Comparison of ENCODE assay signal across 22 cellular contexts in the genomic region with DNA sequence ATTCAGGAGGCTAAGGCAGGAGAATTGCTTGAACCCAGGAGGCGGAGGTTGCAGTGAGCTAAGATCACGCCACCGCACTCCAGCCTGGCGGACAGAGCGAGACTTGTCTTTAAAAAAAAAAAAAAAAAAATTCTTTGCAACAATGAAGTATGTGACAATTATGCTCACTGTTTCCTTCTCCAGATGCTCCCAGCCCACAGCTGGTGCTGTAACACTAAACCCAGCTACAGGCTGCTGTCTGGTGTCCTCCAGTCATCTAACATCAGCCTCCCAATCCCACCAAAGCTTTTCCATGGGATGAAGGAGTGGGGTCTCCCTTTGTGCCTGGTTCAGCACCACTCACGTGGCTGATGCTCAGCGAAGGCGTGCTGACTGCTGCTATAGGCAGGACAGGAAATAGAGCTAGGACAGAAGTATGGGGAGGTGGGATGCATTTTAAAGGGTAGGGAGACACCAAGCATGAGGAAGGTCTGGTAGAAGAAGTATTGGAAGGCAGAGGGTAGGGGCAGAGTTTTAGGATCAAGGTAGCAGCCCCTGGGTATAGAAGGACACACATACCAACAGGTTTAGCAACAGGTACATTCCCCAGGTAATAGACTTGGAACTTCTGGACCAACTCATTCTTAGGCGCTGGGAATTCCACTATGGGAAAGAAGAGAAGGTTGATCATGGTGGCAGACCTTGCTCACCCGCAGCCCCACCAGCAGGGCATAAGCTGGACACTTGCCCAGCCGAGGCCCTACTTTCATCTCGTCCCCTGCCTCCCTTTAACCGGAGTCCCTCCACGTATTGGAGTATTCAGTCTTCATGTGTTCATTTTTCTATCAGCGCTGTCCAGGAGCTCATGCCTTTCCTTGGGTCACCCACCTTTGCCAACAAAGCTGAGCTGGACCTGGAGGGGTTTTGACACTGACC. TPM values are rescaled to one million over a fixed set of nuclear protein-coding genes. Genes with fewer than 3 reads are reported as not detected.
DNase-seq lines count a peak whose midpoint lies in the region; ATAC-seq and TF ChIP-seq lines count a peak whose summit lies in the region.
"Had no signal": no experiment of that assay in that cellular context is flagged by ENCODE, and none has a peak within 500 bp of the region (broad histone marks: within the 10 kb centered on the region; RNA-seq: fewer than 3 reads in every experiment).

No MANE protein-coding gene starts in this region.

- H3K36me3 Mint-ChIP-seq in T-helper 2 cell treated with Interferon-gamma antibody and Interleukin-4, amounts not matched to agents 5 μg/mL and 100 μg/mL, for 36 hours (ENCODE audit: low read depth) = peaks cover 52% of the 10 kb centered on the region
- H3K36me3 Mint-ChIP-seq in CD8-positive, alpha-beta memory T cell = peaks cover 11 to 57% (median 18%) of the 10 kb centered on the region in 3 donors
- peaks cover 12% of the 10 kb centered on the region for H3K36me3 Mint-ChIP-seq in central memory CD8-positive, alpha-beta T cell (ENCODE audit: insufficient read depth)
- no peaks in the 10 kb centered on the region for H3K36me3 Mint-ChIP-seq in natural killer cell

- H3K9me3 Mint-ChIP-seq in T-helper 2 cell treated with Interferon-gamma antibody and Interleukin-4, amounts not matched to agents 5 μg/mL and 100 μg/mL, for 36 hours = no peaks in the 10 kb centered on the region
- H3K9me3 Mint-ChIP-seq in CD8-positive, alpha-beta memory T cell = peaks cover 0 to 3% (median 0%) of the 10 kb centered on the region in 5 donors
- H3K9me3 Mint-ChIP-seq in central memory CD8-positive, alpha-beta T cell = no peaks in the 10 kb centered on the region
- H3K9me3 Mint-ChIP-seq in natural killer cell = no peaks in the 10 kb centered on the region
- H3K9me3 Mint-ChIP-seq: activated T-cell treated with anti-CD3 and anti-CD28 coated beads, Interleukin-2, amount 50 U/mL, for 4 hours had no signal

- H3K27ac Mint-ChIP-seq in T-helper 2 cell treated with Interferon-gamma antibody and Interleukin-4, amounts not matched to agents 5 μg/mL and 100 μg/mL, for 36 hours = peak overlapping the region; percentile 47
- H3K27ac Mint-ChIP-seq in CD8-positive, alpha-beta memory T cell = peak overlapping the region in 6 of 8 donors; percentile 48 to 88 (median 62)
- H3K27ac Mint-ChIP-seq in central memory CD8-positive, alpha-beta T cell (ENCODE audit: low read depth) = no peak overlapping the region
- peak overlapping the region; percentile 50 to 99 for H3K27ac Mint-ChIP-seq in natural killer cell

- H3K9me3 ChIP-seq in CD8-positive, alpha-beta memory T cell (ENCODE audit: low read length) = no peaks in the 10 kb centered on the region
- no peaks in the 10 kb centered on the region for H3K9me3 ChIP-seq in colonic mucosa
- H3K9me3 ChIP-seq: tibial artery had no signal

- intact Hi-C loops in natural killer cell (cut with micrococcal nuclease) = no loop called here
- intact Hi-C loops in colonic mucosa (cut with DNase I) = no loop called here

- ATAC-seq in central memory CD8-positive, alpha-beta T cell (replicated peaks; ENCODE audit: extremely low read depth, poor library complexity, severe bottlenecking) = no peak
- ATAC-seq in natural killer cell (no peak), GM18858 (IDR thresholded peaks at IDR 0.05; ENCODE audit: unreplicated experiment) (no peak)
- ATAC-seq: activated CD4-positive, CD25-positive, alpha-beta regulatory T cell treated with anti-CD3 and anti-CD28 coated beads, Interleukin-2, amount 50 U/mL, for 24 hours; activated T-cell treated with anti-CD3 and anti-CD28 coated beads, Interleukin-2, amount 50 U/mL, for 4 hours; stimulated activated naive CD8-positive, alpha-beta T cell treated with anti-CD3 and anti-CD28 coated beads, Interleukin-15, Interleukin-2, amounts not matched to agents 100 U/mL and 50 U/mL, for 24 hours had no signal

- POLR2A ChIA-PET in CD8-positive, alpha-beta memory T cell (lab: Charles Lee) = interaction anchor here (3.8 to 5.5 kb wide), 2 partner anchors 10 to 17 kb away, joined by 56 read pairs; a partner anchor contains a TSS

- no peak overlapping the region for H3K4me3 ChIP-seq in CD8-positive, alpha-beta memory T cell (ENCODE audit: low read length)
- no peak overlapping the region for H3K4me3 ChIP-seq in colonic mucosa
- H3K4me3 ChIP-seq: tibial artery had no signal

- peaks cover 48% of the 10 kb centered on the region for H3K4me1 Mint-ChIP-seq in T-helper 2 cell treated with Interferon-gamma antibody and Interleukin-4, amounts not matched to agents 5 μg/mL and 100 μg/mL, for 36 hours (ENCODE audit: low read depth)
- H3K4me1 Mint-ChIP-seq in CD8-positive, alpha-beta memory T cell = peaks cover 60 to 93% (median 87%) of the 10 kb centered on the region in 3 donors
- H3K4me1 Mint-ChIP-seq in central memory CD8-positive, alpha-beta T cell = peaks cover 72% of the 10 kb centered on the region
- peaks cover 29 to 48% of the 10 kb centered on the region in 2 donors for H3K4me1 Mint-ChIP-seq in natural killer cell

- no peak for DNase-seq in T-helper 2 cell treated with Interferon-gamma antibody and Interleukin-4, amounts not matched to agents 5 μg/mL and 100 μg/mL, for 36 hours (ENCODE audit: low spot score)
- no peak for DNase-seq in T-helper 2 cell
- DNase-seq in CD8-positive, alpha-beta memory T cell = no peak
- no peak for DNase-seq in central memory CD8-positive, alpha-beta T cell (ENCODE audit: low spot score in 2 of 2)
- no peak for DNase-seq in natural killer cell
- DNase-seq in colonic mucosa = no peak
- DNase-seq in dermis blood vessel endothelial cell = no peak
- DNase-seq: activated naive CD4-positive, alpha-beta T cell treated with anti-CD3 and anti-CD28 coated beads, Interleukin-2, amount 50 U/mL, for 16 hours; activated T-cell treated with anti-CD3 and anti-CD28 coated beads, Interleukin-2, amount 50 U/mL, for 4 hours; COR-L47; GDM1; H7; left ventricle myocardium superior; NCI-H1092; NCI-H1930; NCI-H526 treated with DMSO at 0.1 percent for 48 hours; stimulated activated naive CD8-positive, alpha-beta T cell treated with anti-CD3 and anti-CD28 coated beads, Interleukin-15, Interleukin-2, amounts not matched to agents 100 U/mL and 50 U/mL, for 24 hours; SW 1271; tibial artery had no signal

- no peaks in the 10 kb centered on the region for H3K27me3 Mint-ChIP-seq in T-helper 2 cell treated with Interferon-gamma antibody and Interleukin-4, amounts not matched to agents 5 μg/mL and 100 μg/mL, for 36 hours (ENCODE audit: low read depth)
- peaks cover 0 to 5% of the 10 kb centered on the region in 2 donors for H3K27me3 Mint-ChIP-seq in CD8-positive, alpha-beta memory T cell
- no peaks in the 10 kb centered on the region for H3K27me3 Mint-ChIP-seq in central memory CD8-positive, alpha-beta T cell
- no peaks in the 10 kb centered on the region for H3K27me3 Mint-ChIP-seq in natural killer cell (ENCODE audit: low read depth in 2 of 2)

- TF ChIP-seq CTCF in natural killer cell (IDR thresholded peaks at IDR 0.05) = no peak
- TF ChIP-seq CTCF in colonic mucosa (IDR thresholded peaks at IDR 0.05) = no peak

- H3K9ac ChIP-seq in colonic mucosa (ENCODE audit: low read depth in 2 of 2, low read length in 2 of 2) = no peak overlapping the region

- peak overlapping the region; percentile 17 for H3K4me3 Mint-ChIP-seq in T-helper 2 cell treated with Interferon-gamma antibody and Interleukin-4, amounts not matched to agents 5 μg/mL and 100 μg/mL, for 36 hours
- peak overlapping the region in 4 of 7 donors; percentile 52 to 59 (median 58) for H3K4me3 Mint-ChIP-seq in CD8-positive, alpha-beta memory T cell
- peak overlapping the region; percentile 45 for H3K4me3 Mint-ChIP-seq in central memory CD8-positive, alpha-beta T cell
- no peak overlapping the region for H3K4me3 Mint-ChIP-seq in natural killer cell
- H3K4me3 Mint-ChIP-seq: activated T-cell treated with anti-CD3 and anti-CD28 coated beads, Interleukin-2, amount 50 U/mL, for 4 hours had no signal

- H3K27me3 ChIP-seq in CD8-positive, alpha-beta memory T cell (ENCODE audit: insufficient read depth, low read length, poor library complexity, severe bottlenecking) = no peaks in the 10 kb centered on the region
- H3K27me3 ChIP-seq in colonic mucosa = no peaks in the 10 kb centered on the region
- H3K27me3 ChIP-seq: tibial artery had no signal

- CTCF ChIA-PET in CD8-positive, alpha-beta memory T cell (lab: Charles Lee) = interaction anchor here (1.3 to 8.2 kb wide), 5 partner anchors 10 to 43 kb away, joined by 4 to 100 read pairs (median 15); a partner anchor contains a TSS

- H3K36me3 ChIP-seq in CD8-positive, alpha-beta memory T cell (ENCODE audit: insufficient read depth, low read length) = peaks cover 8% of the 10 kb centered on the region
- no peaks in the 10 kb centered on the region for H3K36me3 ChIP-seq in colonic mucosa

- H3K4me1 ChIP-seq in CD8-positive, alpha-beta memory T cell (ENCODE audit: insufficient read depth, low read length) = peaks cover 69% of the 10 kb centered on the region
- no peaks in the 10 kb centered on the region for H3K4me1 ChIP-seq in colonic mucosa

- no peak overlapping the region for H3K27ac ChIP-seq in CD8-positive, alpha-beta memory T cell (ENCODE audit: low read depth, low read length)
- no peak overlapping the region for H3K27ac ChIP-seq in colonic mucosa
- H3K27ac ChIP-seq: 22Rv1, tibial artery had no signal

RNA-seq across cellular contexts. Expression of a gene that starts 10.4 kb away (rescaled TPM):
- total RNA-seq in CD8-positive, alpha-beta memory T cell = 10 to 100 TPM; 30.4 to 30.9 TPM
- polyA plus RNA-seq in CD8-positive, alpha-beta memory T cell = 17.3 TPM
- total RNA-seq in natural killer cell (10 to 100 TPM; 52.7 to 63.3 (median 56.1) TPM), colonic mucosa (10 to 100 TPM; 49.3 to 57.1 TPM), dermis blood vessel endothelial cell (25.2 and 27.6 TPM in 2 replicates)

RNA-seq across cellular contexts. Expression of a gene that starts 18.2 kb away (rescaled TPM):
- total RNA-seq in CD8-positive, alpha-beta memory T cell = 10 to 100 TPM; 41.7 to 43.6 TPM
- 80.2 TPM for polyA plus RNA-seq in CD8-positive, alpha-beta memory T cell
- total RNA-seq in natural killer cell (10 to 100 TPM; 62.8 to 77.1 (median 67.5) TPM), colonic mucosa (10 to 100 TPM in 1 of 2 donors, 1 to 10 TPM in 1; 6.6 to 10.2 TPM), dermis blood vessel endothelial cell (43.9 and 52.9 TPM in 2 replicates)

RNA-seq across cellular contexts. Expression of a gene that starts 40.1 kb away (rescaled TPM):
- under 1 TPM in 1 of 2 experiments, not detected in 1; 0.27 TPM for total RNA-seq in CD8-positive, alpha-beta memory T cell
- not detected for polyA plus RNA-seq in CD8-positive, alpha-beta memory T cell
- 1 to 10 TPM in 1 of 3 donors, under 1 TPM in 2; 0.35 to 1.5 (median 0.98) TPM for total RNA-seq in natural killer cell
- 1 to 10 TPM; 1.8 to 5.3 TPM for total RNA-seq in colonic mucosa
- total RNA-seq in dermis blood vessel endothelial cell = 0.19 and 0.51 TPM in 2 replicates
- total RNA-seq: left ventricle myocardium superior had no signal
